15 cellular contexts compared by ENCODE assay signal in genomic region chr6:158603261-158604047, GRCh38. TPM values are rescaled to one million over a fixed set of nuclear protein-coding genes. Genes with fewer than 3 reads are reported as not detected.
DNase-seq lines count a peak whose midpoint lies in the region; ATAC-seq and TF ChIP-seq lines count a peak whose summit lies in the region.
"Had no signal": no experiment of that assay in that cellular context is flagged by ENCODE, and none has a peak within 500 bp of the region (broad histone marks: within the 10 kb centered on the region; RNA-seq: fewer than 3 reads in every experiment).

No MANE protein-coding gene starts in this region.

- DNase-seq in CD4-positive, alpha-beta memory T cell: no peak
- no peak for DNase-seq in Calu3
- DNase-seq in effector memory CD8-positive, alpha-beta T cell: no peak
- DNase-seq in nephron progenitor cell: no peak
- DNase-seq in HCEC 1CT: no peak
- DNase-seq in SKM-1 (lab: John Stamatoyannopoulos, UW; ENCODE audit: unreplicated experiment): no peak
- DNase-seq: BE2C, EL, IMR-90, Kasumi-1, NCI-H1105 treated with DMSO at 0.1 percent for 48 hours, NCI-H187 treated with DMSO at 0.1 percent for 48 hours, NCI-H2171, NCI-H82 had no signal

- H3K36me3 Mint-ChIP-seq in CD4-positive, alpha-beta memory T cell: peaks cover 35 to 62% of the 10 kb centered on the region in 2 donors
- H3K36me3 Mint-ChIP-seq in Calu3 (ENCODE audit: insufficient read depth, unreplicated experiment) (peaks cover 27% of the 10 kb centered on the region), nephron progenitor cell (ENCODE audit: low read depth) (peaks cover 42% of the 10 kb centered on the region)
- peaks cover 72% of the 10 kb centered on the region for H3K36me3 Mint-ChIP-seq in effector memory CD8-positive, alpha-beta T cell (ENCODE audit: insufficient read depth)

- peaks cover 6 to 15% (median 14%) of the 10 kb centered on the region in 4 donors for H3K4me1 Mint-ChIP-seq in CD4-positive, alpha-beta memory T cell
- H3K4me1 Mint-ChIP-seq in Calu3 (ENCODE audit: low read depth, unreplicated experiment) (peaks cover 11% of the 10 kb centered on the region), nephron progenitor cell (no peaks in the 10 kb centered on the region)
- H3K4me1 Mint-ChIP-seq in effector memory CD8-positive, alpha-beta T cell (ENCODE audit: low read depth in 2 of 2): peaks cover 13 to 25% of the 10 kb centered on the region in 2 donors

- H3K4me3 ChIP-seq in CD4-positive, alpha-beta memory T cell (ENCODE audit: low read length in 2 of 2): no peak overlapping the region

- no peaks in the 10 kb centered on the region for H3K27me3 ChIP-seq in CD4-positive, alpha-beta memory T cell (ENCODE audit: insufficient read depth, low read length)
- H3K27me3 ChIP-seq: BE2C had no signal

- no peaks in the 10 kb centered on the region for H3K9me3 ChIP-seq in CD4-positive, alpha-beta memory T cell (ENCODE audit: control insufficient read depth in 1 of 2, low read length in 2 of 2)
- H3K9me3 ChIP-seq: BE2C had no signal

- no peak for ATAC-seq in effector memory CD8-positive, alpha-beta T cell (replicated peaks)
- ATAC-seq in GM18505 (IDR thresholded peaks at IDR 0.05; ENCODE audit: unreplicated experiment): no peak

- no peaks in the 10 kb centered on the region for H3K27me3 Mint-ChIP-seq in CD4-positive, alpha-beta memory T cell
- H3K27me3 Mint-ChIP-seq in Calu3 (ENCODE audit: unreplicated experiment) (no peaks in the 10 kb centered on the region), nephron progenitor cell (ENCODE audit: low read depth, poor library complexity) (no peaks in the 10 kb centered on the region)
- H3K27me3 Mint-ChIP-seq in effector memory CD8-positive, alpha-beta T cell: no peaks in the 10 kb centered on the region

- no peak for TF ChIP-seq CTCF in Calu3 (IDR thresholded peaks at IDR 0.05; ENCODE audit: unreplicated experiment)
- no peak for TF ChIP-seq CTCF in nephron progenitor cell (IDR thresholded peaks at IDR 0.05)

- no peaks in the 10 kb centered on the region for H3K9me3 Mint-ChIP-seq in CD4-positive, alpha-beta memory T cell
- H3K9me3 Mint-ChIP-seq in Calu3 (ENCODE audit: low read depth, unreplicated experiment) (no peaks in the 10 kb centered on the region), nephron progenitor cell (no peaks in the 10 kb centered on the region)
- no peaks in the 10 kb centered on the region for H3K9me3 Mint-ChIP-seq in effector memory CD8-positive, alpha-beta T cell

- H3K4me1 ChIP-seq in CD4-positive, alpha-beta memory T cell (ENCODE audit: insufficient read depth, low read length): no peaks in the 10 kb centered on the region

- CTCF ChIA-PET in CD4-positive, alpha-beta memory T cell (lab: Charles Lee; ENCODE audit: partially characterized antibody): interaction anchor here (0.8 to 3.9 kb wide), 5 partner anchors 35 to 390 kb away, joined by 3 to 17 read pairs (median 5); no protein-coding TSS in a partner anchor
- CTCF ChIA-PET in Calu3 (lab: Charles Lee): interaction anchor here (0.6 to 1.0 kb wide), 2 partner anchors 28 to 389 kb away, joined by 4 to 5 read pairs; no protein-coding TSS in a partner anchor

- H3K36me3 ChIP-seq in CD4-positive, alpha-beta memory T cell (ENCODE audit: insufficient read depth, low read length): peaks cover 43% of the 10 kb centered on the region

- POLR2A ChIA-PET in CD4-positive, alpha-beta memory T cell (lab: Charles Lee; ENCODE audit: partially characterized antibody): interaction anchor here (2.0 kb wide), 1 partner anchor 44 kb away, joined by 8 read pairs; the partner anchor contains the start of gene TMEM181

- TF ChIP-seq POLR2A in GM18505 (IDR thresholded peaks at IDR 0.05; ENCODE audit: borderline replicate concordance, extremely low read depth, insufficient read depth, insufficient read length): no peak

- peak overlapping the region in 1 of 8 donors; percentile 2 for H3K4me3 Mint-ChIP-seq in CD4-positive, alpha-beta memory T cell
- H3K4me3 Mint-ChIP-seq in Calu3 (ENCODE audit: low read depth, unreplicated experiment) (no peak overlapping the region), nephron progenitor cell (no peak overlapping the region)
- H3K4me3 Mint-ChIP-seq in effector memory CD8-positive, alpha-beta T cell: no peak overlapping the region

- no TSS peak for BruUV-seq in Calu3 (replicated peaks; lab: Mats Ljungman, UMichigan)

- intact Hi-C loops in CD4-positive, alpha-beta memory T cell (cut with micrococcal nuclease): no loop called here
- intact Hi-C loops in Calu3 (cut with micrococcal nuclease; ENCODE audit: unreplicated experiment): loop anchor here (2.0 kb wide), 1 partner anchor 389 kb away; no protein-coding TSS in a partner anchor

- H3K27ac ChIP-seq in CD4-positive, alpha-beta memory T cell (ENCODE audit: low read depth, low read length): no peak overlapping the region

- peak overlapping the region in 4 of 7 donors; percentile 1 to 86 (median 29) for H3K27ac Mint-ChIP-seq in CD4-positive, alpha-beta memory T cell
- H3K27ac Mint-ChIP-seq in Calu3 (ENCODE audit: unreplicated experiment): peak overlapping the region; percentile 1
- H3K27ac Mint-ChIP-seq in effector memory CD8-positive, alpha-beta T cell: peak overlapping the region; percentile 59 to 70
- peak overlapping the region; percentile 12 for H3K27ac Mint-ChIP-seq in nephron progenitor cell

RNA-seq across cellular contexts. Expression of gene DYNLT1, which starts 41.1 kb away (rescaled TPM):
- 10 to 100 TPM; 78.8 to 90.4 TPM for total RNA-seq in CD4-positive, alpha-beta memory T cell
- 100 to 1,000 TPM in 1 of 2 donors, 10 to 100 TPM in 1; 93.8 to 105 TPM for polyA plus RNA-seq in CD4-positive, alpha-beta memory T cell
- total RNA-seq in Calu3 (2022): 156 and 167 TPM in 2 replicates

RNA-seq across cellular contexts. Expression of gene TMEM181, which starts 43.6 kb away (rescaled TPM):
- total RNA-seq in CD4-positive, alpha-beta memory T cell: 10 to 100 TPM; 26.1 to 28.0 TPM
- polyA plus RNA-seq in CD4-positive, alpha-beta memory T cell: 1 to 10 TPM; 4.3 to 8.1 TPM
- 42.9 and 48.7 TPM in 2 replicates for total RNA-seq in Calu3 (2022)

RNA-seq across cellular contexts. Expression of gene SYTL3, which starts 46.4 kb away (rescaled TPM):
- 10 to 100 TPM; 22.2 to 24.3 TPM for total RNA-seq in CD4-positive, alpha-beta memory T cell
- polyA plus RNA-seq in CD4-positive, alpha-beta memory T cell: 10 to 100 TPM; 11.9 to 13.3 TPM
- total RNA-seq in Calu3 (2022): 14.2 and 15.0 TPM in 2 replicates

Comparison
In these comparisons a context has a peak if more than half of its experiments do, and no peak if none do; other contexts are left out.
1. H3K27ac Mint-ChIP-seq: peak in every context shown above with its lines; median percentile 64 in effector memory CD8-positive, alpha-beta T cell; 29 in CD4-positive, alpha-beta memory T cell; 12 in nephron progenitor cell; 1 in Calu3.